In genomic region chr6:15073883-15074465, GRCh38 we compare ENCODE assay signal across 23 cellular contexts.
A peak's percentile ranks its signal among the peaks of the same experiment; 100 is the strongest.
DNase-seq lines count a peak whose midpoint lies in the region; ATAC-seq and TF ChIP-seq lines count a peak whose summit lies in the region.
"Had no signal": no experiment of that assay in that cellular context is flagged by ENCODE, and none has a peak within 500 bp of the region (broad histone marks: within the 10 kb centered on the region; RNA-seq: fewer than 3 reads in every experiment).

No MANE protein-coding gene starts in this region.

- H3K36me3 Mint-ChIP-seq in Calu3 (ENCODE audit: insufficient read depth, unreplicated experiment), result no peaks in the 10 kb centered on the region

- no TSS peak for BruUV-seq in Calu3 (replicated peaks; lab: Mats Ljungman, UMichigan)

- no peak overlapping the region for H3K4me3 Mint-ChIP-seq in Calu3 (ENCODE audit: low read depth, unreplicated experiment)
- H3K4me3 Mint-ChIP-seq: activated CD4-positive, alpha-beta memory T cell treated with anti-CD3 and anti-CD28 coated beads, Interleukin-2, amount 10 ng/mL, durations not matched to agents 7 days and 5 days; activated naive CD4-positive, alpha-beta T cell treated with anti-CD3 and anti-CD28 coated beads for 36 hours; CD14-positive monocyte; HFFc6 had no signal

- H3K27me3 ChIP-seq in layer of hippocampus (ENCODE audit: control insufficient read depth, insufficient read depth, low read length), result no peaks in the 10 kb centered on the region
- H3K27me3 ChIP-seq: breast epithelium, left lung, transverse colon had no signal

- intact Hi-C loops in Calu3 (cut with micrococcal nuclease; ENCODE audit: unreplicated experiment), result no loop called here

- CTCF ChIA-PET in Calu3 (lab: Charles Lee), result no interaction called here

- H3K27ac ChIP-seq in layer of hippocampus (ENCODE audit: low read depth, low read length) (peak overlapping the region; percentile 55), substantia nigra (ENCODE audit: low read depth, low read length, poor library complexity, severe bottlenecking) (peak overlapping the region; percentile 21)
- H3K27ac ChIP-seq: breast epithelium, GM23248, left lung, psoas muscle, transverse colon had no signal

- ATAC-seq in GM21825 (IDR thresholded peaks at IDR 0.05; ENCODE audit: unreplicated experiment), result no peak
- ATAC-seq: left lung, Right ventricle myocardium inferior had no signal

- TF ChIP-seq CTCF in Calu3 (IDR thresholded peaks at IDR 0.05; ENCODE audit: unreplicated experiment), result no peak

- DNase-seq in NCI-H69 (lab: John Stamatoyannopoulos, UW) (peak; percentile 46), astrocyte of the hippocampus (ENCODE audit: low read depth, low spot score) (peak; percentile 66), substantia nigra (lab: John Stamatoyannopoulos, UW) (peak in 24 of 49 donors; percentile 1 to 74 (median 28)), NCI-H1105 (lab: John Stamatoyannopoulos, UW) (no peak), Calu3 (no peak)
- DNase-seq: activated CD4-positive, alpha-beta memory T cell treated with anti-CD3 and anti-CD28 coated beads, Interleukin-2, amount 10 ng/mL, durations not matched to agents 7 days and 5 days; activated CD4-positive, alpha-beta T cell treated with anti-CD3 and anti-CD28 coated beads for 1 hour; activated CD8-positive, alpha-beta memory T cell treated with anti-CD3 and anti-CD28 coated beads, Interleukin-2, amount 50 U/mL, for 4 hours; activated naive CD4-positive, alpha-beta T cell treated with anti-CD3 and anti-CD28 coated beads for 36 hours; HFFc6; left lung; NCI-H1092 treated with DMSO at 0.1 percent for 48 hours; NCI-H187; OCI-M1; psoas muscle; stimulated activated CD4-positive, alpha-beta T cell treated with anti-CD3 and anti-CD28 coated beads, Interleukin-4, amount 100 ng/mL, for 1 hour; transverse colon had no signal

- no peak overlapping the region for H3K27ac Mint-ChIP-seq in Calu3 (ENCODE audit: unreplicated experiment)
- H3K27ac Mint-ChIP-seq: activated CD4-positive, alpha-beta memory T cell treated with anti-CD3 and anti-CD28 coated beads, Interleukin-2, amount 10 ng/mL, durations not matched to agents 7 days and 5 days; activated naive CD4-positive, alpha-beta T cell treated with anti-CD3 and anti-CD28 coated beads for 36 hours; CD14-positive monocyte; HFFc6 had no signal

- H3K4me1 Mint-ChIP-seq in Calu3 (ENCODE audit: low read depth, unreplicated experiment), result no peaks in the 10 kb centered on the region

- no peaks in the 10 kb centered on the region for H3K9me3 Mint-ChIP-seq in Calu3 (ENCODE audit: low read depth, unreplicated experiment)
- H3K9me3 Mint-ChIP-seq: activated CD4-positive, alpha-beta memory T cell treated with anti-CD3 and anti-CD28 coated beads, Interleukin-2, amount 10 ng/mL, durations not matched to agents 7 days and 5 days; activated naive CD4-positive, alpha-beta T cell treated with anti-CD3 and anti-CD28 coated beads for 36 hours; HFFc6 had no signal

- no peaks in the 10 kb centered on the region for H3K27me3 Mint-ChIP-seq in Calu3 (ENCODE audit: unreplicated experiment)
- H3K27me3 Mint-ChIP-seq: activated CD4-positive, alpha-beta memory T cell treated with anti-CD3 and anti-CD28 coated beads, Interleukin-2, amount 10 ng/mL, durations not matched to agents 7 days and 5 days had no signal

Comparison
In these comparisons a context has a peak if more than half of its experiments do, and no peak if none do; other contexts are left out.
1. DNase-seq: peak in NCI-H69 (single experiment) and astrocyte of the hippocampus (single experiment); none in NCI-H1105 (single experiment) and Calu3 (single experiment).